16 cellular contexts compared by ENCODE assay signal in the genomic region with DNA sequence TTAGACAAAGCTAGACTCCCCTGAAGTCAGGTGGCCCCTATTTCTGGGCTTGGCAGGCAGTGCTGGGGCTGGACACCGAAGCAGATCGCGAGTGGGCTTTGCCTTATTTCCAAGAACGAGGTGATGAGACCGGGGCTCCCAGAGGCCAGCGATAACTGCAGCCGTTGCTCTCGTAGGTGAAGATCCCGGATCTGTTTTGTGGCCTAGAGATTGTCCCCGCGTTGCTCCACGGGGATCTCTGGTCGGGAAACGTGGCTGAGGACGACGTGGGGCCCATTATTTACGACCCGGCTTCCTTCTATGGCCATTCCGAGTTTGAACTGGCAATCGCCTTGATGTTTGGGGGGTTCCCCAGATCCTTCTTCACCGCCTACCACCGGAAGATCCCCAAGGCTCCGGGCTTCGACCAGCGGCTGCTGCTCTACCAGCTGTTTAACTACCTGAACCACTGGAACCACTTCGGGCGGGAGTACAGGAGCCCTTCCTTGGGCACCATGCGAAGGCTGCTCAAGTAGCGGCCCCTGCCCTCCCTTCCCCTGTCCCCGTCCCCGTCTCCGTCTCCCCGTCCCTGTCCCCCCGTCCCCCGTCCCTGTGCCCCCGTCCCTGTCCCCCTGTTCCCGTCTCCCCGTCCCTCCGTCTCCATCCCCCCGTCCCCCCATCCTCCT. TPM values are rescaled to one million over a fixed set of nuclear protein-coding genes. Genes with fewer than 3 reads are reported as not detected.
DNase-seq lines count a peak whose midpoint lies in the region; ATAC-seq and TF ChIP-seq lines count a peak whose summit lies in the region.
"Had no signal": no experiment of that assay in that cellular context is flagged by ENCODE, and none has a peak within 500 bp of the region (broad histone marks: within the 10 kb centered on the region; RNA-seq: fewer than 3 reads in every experiment).

No MANE protein-coding gene starts in this region.

- H3K27ac Mint-ChIP-seq in activated T-helper 2 cell treated with anti-CD3 and anti-CD28 coated beads, Interferon-gamma antibody, Interleukin-2, Interleukin-4, amounts not matched to agents 10 μg/mL and 5 μg/mL and 100 μg/mL, durations not matched to agents 14 hours and 24 hours and 36 hours, result no peak overlapping the region
- H3K27ac Mint-ChIP-seq in type B pancreatic cell (peak overlapping the region; percentile 66), Calu3 (ENCODE audit: unreplicated experiment) (no peak overlapping the region)

- no peak for ATAC-seq in Right ventricle myocardium superior (ENCODE audit: poor library complexity)
- ATAC-seq in heart left ventricle, result no peak
- ATAC-seq in lower lobe of right lung, result no peak
- ATAC-seq in GM21737 (IDR thresholded peaks at IDR 0.05; ENCODE audit: unreplicated experiment), result no peak

- CTCF ChIA-PET in Calu3 (lab: Charles Lee), result no interaction called here

- peak overlapping the region in 1 of 12 donors; percentile 12 for H3K27ac ChIP-seq in heart left ventricle
- no peak overlapping the region for H3K27ac ChIP-seq in lower lobe of right lung

- H3K36me3 Mint-ChIP-seq in activated T-helper 2 cell treated with anti-CD3 and anti-CD28 coated beads, Interferon-gamma antibody, Interleukin-2, Interleukin-4, amounts not matched to agents 10 μg/mL and 5 μg/mL and 100 μg/mL, durations not matched to agents 14 hours and 24 hours and 36 hours (ENCODE audit: low read depth), result no peaks in the 10 kb centered on the region
- H3K36me3 Mint-ChIP-seq in type B pancreatic cell (peaks cover 11% of the 10 kb centered on the region), Calu3 (ENCODE audit: insufficient read depth, unreplicated experiment) (peaks cover 44% of the 10 kb centered on the region)

- no peaks in the 10 kb centered on the region for H3K27me3 Mint-ChIP-seq in activated T-helper 2 cell treated with anti-CD3 and anti-CD28 coated beads, Interferon-gamma antibody, Interleukin-2, Interleukin-4, amounts not matched to agents 10 μg/mL and 5 μg/mL and 100 μg/mL, durations not matched to agents 14 hours and 24 hours and 36 hours (ENCODE audit: low read depth)
- no peaks in the 10 kb centered on the region for H3K27me3 Mint-ChIP-seq in type B pancreatic cell
- no peaks in the 10 kb centered on the region for H3K27me3 Mint-ChIP-seq in Calu3 (ENCODE audit: unreplicated experiment)

- H3K4me3 ChIP-seq in heart left ventricle (no peak overlapping the region), lower lobe of right lung (no peak overlapping the region)
- H3K4me3 ChIP-seq: mucosa of descending colon had no signal

- peaks cover 0 to 13% (median 3%) of the 10 kb centered on the region in 9 donors for H3K36me3 ChIP-seq in heart left ventricle
- H3K36me3 ChIP-seq in lower lobe of right lung, result no peaks in the 10 kb centered on the region

- H3K9me3 Mint-ChIP-seq in activated T-helper 2 cell treated with anti-CD3 and anti-CD28 coated beads, Interferon-gamma antibody, Interleukin-2, Interleukin-4, amounts not matched to agents 10 μg/mL and 5 μg/mL and 100 μg/mL, durations not matched to agents 14 hours and 24 hours and 36 hours, result peaks cover 3% of the 10 kb centered on the region
- H3K9me3 Mint-ChIP-seq in type B pancreatic cell (peaks cover 4% of the 10 kb centered on the region), Calu3 (ENCODE audit: low read depth, unreplicated experiment) (peaks cover 2% of the 10 kb centered on the region)

- intact Hi-C loops in Right ventricle myocardium superior (cut with DNase I), result no loop called here
- intact Hi-C loops in heart left ventricle (cut with DNase I), result loop anchor here in 2 of 10 donors (5.0 kb wide), 2 partner anchors 33 to 103 kb away; a partner anchor contains a TSS
- intact Hi-C loops in activated T-helper 2 cell treated with anti-CD3 and anti-CD28 coated beads, Interferon-gamma antibody, Interleukin-2, Interleukin-4, amounts not matched to agents 10 μg/mL and 5 μg/mL and 100 μg/mL, durations not matched to agents 14 hours and 24 hours and 36 hours (cut with micrococcal nuclease), result no loop called here
- intact Hi-C loops in lower lobe of right lung (cut with DNase I), result no loop called here
- intact Hi-C loops in Calu3 (cut with micrococcal nuclease; ENCODE audit: unreplicated experiment), result no loop called here

- TF ChIP-seq CTCF in heart left ventricle (IDR thresholded peaks at IDR 0.05) (no peak), lower lobe of right lung (IDR thresholded peaks at IDR 0.05) (no peak), type B pancreatic cell (conservative IDR thresholded peaks at IDR 0.05) (no peak), Calu3 (IDR thresholded peaks at IDR 0.05; ENCODE audit: unreplicated experiment) (no peak)

- TF ChIP-seq POLR2A in heart left ventricle (IDR thresholded peaks at IDR 0.05), result no peak

- H3K4me1 ChIP-seq in heart left ventricle (peaks cover 6 to 19% (median 12%) of the 10 kb centered on the region in 12 donors), lower lobe of right lung (peaks cover 14% of the 10 kb centered on the region)

- H3K9me3 ChIP-seq in heart left ventricle (peaks cover 0 to 13% (median 0%) of the 10 kb centered on the region in 12 donors), lower lobe of right lung (no peaks in the 10 kb centered on the region)

- WGBS in heart left ventricle, 4 donors, result 67 to 89% (median 77%) methylated on average over 40 of the region's 40 CpGs

- BruUV-seq in Calu3 (replicated peaks; lab: Mats Ljungman, UMichigan), result no TSS peak

- H3K27me3 ChIP-seq in heart left ventricle, result no peaks in the 10 kb centered on the region
- H3K27me3 ChIP-seq in lower lobe of right lung (ENCODE audit: low read depth), result no peaks in the 10 kb centered on the region
- H3K27me3 ChIP-seq: stomach had no signal

- H3K4me1 Mint-ChIP-seq in activated T-helper 2 cell treated with anti-CD3 and anti-CD28 coated beads, Interferon-gamma antibody, Interleukin-2, Interleukin-4, amounts not matched to agents 10 μg/mL and 5 μg/mL and 100 μg/mL, durations not matched to agents 14 hours and 24 hours and 36 hours (ENCODE audit: low read depth), result peaks cover 15% of the 10 kb centered on the region
- H3K4me1 Mint-ChIP-seq in type B pancreatic cell (ENCODE audit: unreplicated experiment) (peaks cover 18% of the 10 kb centered on the region), Calu3 (ENCODE audit: low read depth, unreplicated experiment) (peaks cover 13% of the 10 kb centered on the region)

- peak overlapping the region; percentile 62 for H3K4me3 Mint-ChIP-seq in activated T-helper 2 cell treated with anti-CD3 and anti-CD28 coated beads, Interferon-gamma antibody, Interleukin-2, Interleukin-4, amounts not matched to agents 10 μg/mL and 5 μg/mL and 100 μg/mL, durations not matched to agents 14 hours and 24 hours and 36 hours (ENCODE audit: low read depth)
- peak overlapping the region; percentile 78 for H3K4me3 Mint-ChIP-seq in type B pancreatic cell
- H3K4me3 Mint-ChIP-seq in Calu3 (ENCODE audit: low read depth, unreplicated experiment), result no peak overlapping the region

- DNase-seq in Right ventricle myocardium superior (peak; percentile 44), heart left ventricle (no peak), lower lobe of right lung (peak; percentile 48), type B pancreatic cell (ENCODE audit: extremely low spot score, unreplicated experiment) (no peak), Calu3 (no peak), HuH-7 (ENCODE audit: low spot score) (no peak)
- no peak for DNase-seq in activated T-helper 2 cell treated with anti-CD3 and anti-CD28 coated beads, Interferon-gamma antibody, Interleukin-2, Interleukin-4, amounts not matched to agents 10 μg/mL and 5 μg/mL and 100 μg/mL, durations not matched to agents 14 hours and 24 hours and 36 hours (ENCODE audit: low spot score)
- DNase-seq: AML-193; EL; IMR-90; NCI-H1105 treated with DMSO at 0.1 percent for 48 hours; NCI-H510A; stimulated activated CD4-positive, alpha-beta T cell treated with anti-CD3 and anti-CD28 coated beads, Interleukin-4, amount 100 ng/mL, for 4 hours; stomach had no signal

RNA-seq across cellular contexts. Expression of a gene that starts 1.5 kb away (rescaled TPM):
- total RNA-seq in Right ventricle myocardium superior (45.1 TPM), heart left ventricle (10 to 100 TPM; 36.9 to 98.4 (median 54.9) TPM), lower lobe of right lung (84.8 TPM), type B pancreatic cell (ENCODE audit: low replicate concordance) (65.4 and 104 TPM in 2 replicates), Calu3 (2022) (76.6 and 90.7 TPM in 2 replicates)
- 10 to 100 TPM; 60.9 to 81.6 TPM for polyA plus RNA-seq in heart left ventricle
- 120 and 125 TPM in 2 replicates for total RNA-seq in activated T-helper 2 cell treated with anti-CD3 and anti-CD28 coated beads, Interferon-gamma antibody, Interleukin-2, Interleukin-4, amounts not matched to agents 10 μg/mL and 5 μg/mL and 100 μg/mL, durations not matched to agents 14 hours and 24 hours and 36 hours

RNA-seq across cellular contexts. Expression of a gene that starts 15.0 kb away (rescaled TPM):
- total RNA-seq in Right ventricle myocardium superior, result 80.2 TPM
- 100 to 1,000 TPM in 3 of 9 donors, 10 to 100 TPM in 6; 15.5 to 121 (median 69.4) TPM for total RNA-seq in heart left ventricle
- 100 to 1,000 TPM in 1 of 2 donors, 10 to 100 TPM in 1; 44.7 to 102 TPM for polyA plus RNA-seq in heart left ventricle
- 3.6 and 4.0 TPM in 2 replicates for total RNA-seq in activated T-helper 2 cell treated with anti-CD3 and anti-CD28 coated beads, Interferon-gamma antibody, Interleukin-2, Interleukin-4, amounts not matched to agents 10 μg/mL and 5 μg/mL and 100 μg/mL, durations not matched to agents 14 hours and 24 hours and 36 hours
- 27.9 TPM for total RNA-seq in lower lobe of right lung
- total RNA-seq in type B pancreatic cell (ENCODE audit: low replicate concordance), result 30.3 and 31.3 TPM in 2 replicates
- total RNA-seq in Calu3 (2022), result 13.4 and 15.5 TPM in 2 replicates

RNA-seq across cellular contexts. Expression of a gene that starts 33.9 kb away (rescaled TPM):
- total RNA-seq in Right ventricle myocardium superior (13.2 TPM), heart left ventricle (10 to 100 TPM in 7 of 9 donors, 1 to 10 TPM in 2; 6.8 to 20.3 (median 15.8) TPM), lower lobe of right lung (28.1 TPM), type B pancreatic cell (ENCODE audit: low replicate concordance) (36.5 and 42.5 TPM in 2 replicates), Calu3 (2022) (44.2 and 49.9 TPM in 2 replicates)
- 10 to 100 TPM; 11.5 to 23.1 TPM for polyA plus RNA-seq in heart left ventricle
- 39.6 and 42.3 TPM in 2 replicates for total RNA-seq in activated T-helper 2 cell treated with anti-CD3 and anti-CD28 coated beads, Interferon-gamma antibody, Interleukin-2, Interleukin-4, amounts not matched to agents 10 μg/mL and 5 μg/mL and 100 μg/mL, durations not matched to agents 14 hours and 24 hours and 36 hours

RNA-seq across cellular contexts. Expression of a gene that starts 51.9 kb away (rescaled TPM):
- 20.7 TPM for total RNA-seq in Right ventricle myocardium superior
- 10 to 100 TPM; 15.2 to 37.7 (median 23.7) TPM for total RNA-seq in heart left ventricle
- 10 to 100 TPM; 10.9 to 13.3 TPM for polyA plus RNA-seq in heart left ventricle
- total RNA-seq in activated T-helper 2 cell treated with anti-CD3 and anti-CD28 coated beads, Interferon-gamma antibody, Interleukin-2, Interleukin-4, amounts not matched to agents 10 μg/mL and 5 μg/mL and 100 μg/mL, durations not matched to agents 14 hours and 24 hours and 36 hours, result 4.8 and 5.4 TPM in 2 replicates
- total RNA-seq in lower lobe of right lung, result 10.2 TPM
- total RNA-seq in type B pancreatic cell (ENCODE audit: low replicate concordance), result 16.7 and 18.9 TPM in 2 replicates
- total RNA-seq in Calu3 (2022), result 20.5 and 21.9 TPM in 2 replicates

Comparison
In these comparisons a context has a peak if more than half of its experiments do, and no peak if none do; other contexts are left out.
1. DNase-seq: peak in Right ventricle myocardium superior (single experiment) and lower lobe of right lung (single experiment); none in heart left ventricle (0 of 5), activated T-helper 2 cell treated with anti-CD3 and anti-CD28 coated beads, Interferon-gamma antibody, Interleukin-2, Interleukin-4, amounts not matched to agents 10 μg/mL and 5 μg/mL and 100 μg/mL, durations not matched to agents 14 hours and 24 hours and 36 hours (single experiment), type B pancreatic cell (single experiment), Calu3 (single experiment) and HuH-7 (single experiment).